ENCODE assay signal across 24 cellular contexts in genomic region chr11:129691154-129691553, GRCh38.
"Had no signal": no experiment of that assay in that cellular context is flagged by ENCODE, and none has a peak within 500 bp of the region (broad histone marks: within the 10 kb centered on the region; RNA-seq: fewer than 3 reads in every experiment).

No MANE protein-coding gene starts in this region.

- H3K9me3 ChIP-seq: adrenal gland had no signal

- DNase-seq: activated CD4-positive, alpha-beta T cell treated with anti-CD3 and anti-CD28 coated beads, Interleukin-2, amount 50 U/mL, for 1 hour; activated CD4-positive, CD25-positive, alpha-beta regulatory T cell; activated CD8-positive, alpha-beta memory T cell treated with anti-CD3 and anti-CD28 coated beads, Interleukin-2, amount 50 U/mL, for 4 hours; activated CD8-positive, alpha-beta T cell treated with anti-CD3 and anti-CD28 coated beads for 36 hours; activated gamma-delta T cell treated with Interleukin-2 at 50 U/mL for 16 hours; activated naive CD4-positive, alpha-beta T cell treated with anti-CD3 and anti-CD28 coated beads, Interleukin-2, amount 50 U/mL, for 16 hours; activated naive CD8-positive, alpha-beta T cell treated with anti-CD3 and anti-CD28 coated beads, Interleukin-2, amount 10 ng/mL, durations not matched to agents 7 days and 5 days; activated T-cell treated with anti-CD3 and anti-CD28 coated beads, Interleukin-2, amount 50 U/mL, for 72 hours; adrenal gland; KG1; NCI-H1048; NCI-H1417 treated with DMSO at 0.1 percent for 48 hours; NCI-H1694; NCI-H2029; NCI-H2107; NCI-H510A treated with DMSO at 0.1 percent for 48 hours; NCI-H69; NK-92 treated with Interleukin-12 subunit alpha and Interleukin-12 subunit beta, amount 100 ng/mL, for 24 hours; OCI-M1; RPMI8226; T-helper 17 cell; T-helper 9 cell had no signal

- H3K27me3 ChIP-seq: adrenal gland had no signal

- ATAC-seq: activated CD8-positive, alpha-beta T cell treated with anti-CD3 and anti-CD28 coated beads for 36 hours; activated T-cell treated with anti-CD3 and anti-CD28 coated beads, Interleukin-2, amount 50 U/mL, for 72 hours; Panc1; Right ventricle myocardium inferior; T-helper 17 cell had no signal

- H3K36me3 ChIP-seq: adrenal gland had no signal

- H3K4me3 ChIP-seq: adrenal gland had no signal

- H3K27ac ChIP-seq: adrenal gland had no signal
